Comparison of ENCODE assay signal across 1 cellular context in genomic region chr20:63545814-63546213, GRCh38.
TF ChIP-seq lines count a peak whose summit lies in the region.

No MANE protein-coding gene starts in this region.

TF ChIP-seq in HCT116, 20 proteins besides CTCF, POLR2A, EP300 and RAD21:
- no peak for TF ChIP-seq POLR2AphosphoS5 (IDR thresholded peaks at IDR 0.05; ENCODE audit: low read depth, low read length)
- TF ChIP-seq SIN3A (IDR thresholded peaks at IDR 0.05; ENCODE audit: low read depth) = no peak
- no peak for TF ChIP-seq FOSL1 (IDR thresholded peaks at IDR 0.05; ENCODE audit: low read depth)
- no peak for TF ChIP-seq ELF1 (IDR thresholded peaks at IDR 0.05; ENCODE audit: borderline replicate concordance, low read depth)
- TF ChIP-seq SRF (IDR thresholded peaks at IDR 0.05; ENCODE audit: low read depth) = no peak
